In genomic region chr22:39360242-39360641, GRCh38 we compare ENCODE assay signal across 14 cellular contexts.
"Had no signal": no experiment of that assay in that cellular context is flagged by ENCODE, and none has a peak within 500 bp of the region (broad histone marks: within the 10 kb centered on the region; RNA-seq: fewer than 3 reads in every experiment).

No MANE protein-coding gene starts in this region.

- H3K27ac ChIP-seq: ascending aorta, colonic mucosa, lower lobe of right lung, psoas muscle, right lobe of liver had no signal

- H3K36me3 Mint-ChIP-seq: naive thymus-derived CD4-positive, alpha-beta T cell had no signal

- H3K9me3 ChIP-seq: ascending aorta, colonic mucosa, lower lobe of right lung, psoas muscle, right lobe of liver had no signal

- ATAC-seq: activated CD8-positive, alpha-beta T cell treated with anti-CD3 and anti-CD28 coated beads for 36 hours; lower lobe of right lung; naive thymus-derived CD4-positive, alpha-beta T cell; psoas muscle; right lobe of liver had no signal

- H3K27ac Mint-ChIP-seq: activated CD8-positive, alpha-beta T cell treated with anti-CD3 and anti-CD28 coated beads for 36 hours had no signal

- H3K36me3 ChIP-seq: ascending aorta, colonic mucosa, lower lobe of right lung, right lobe of liver had no signal

- H3K4me3 ChIP-seq: ascending aorta, colonic mucosa, lower lobe of right lung, psoas muscle, right lobe of liver had no signal

- H3K4me3 Mint-ChIP-seq: activated CD8-positive, alpha-beta T cell treated with anti-CD3 and anti-CD28 coated beads for 36 hours; naive thymus-derived CD4-positive, alpha-beta T cell had no signal

- H3K4me1 ChIP-seq: ascending aorta, colonic mucosa, lower lobe of right lung, right lobe of liver had no signal

- H3K9me3 Mint-ChIP-seq: activated CD8-positive, alpha-beta T cell treated with anti-CD3 and anti-CD28 coated beads for 36 hours; naive thymus-derived CD4-positive, alpha-beta T cell had no signal

- H3K27me3 Mint-ChIP-seq: activated CD8-positive, alpha-beta T cell treated with anti-CD3 and anti-CD28 coated beads for 36 hours had no signal

- H3K27me3 ChIP-seq: ascending aorta, colonic mucosa, right lobe of liver had no signal

- DNase-seq: activated CD8-positive, alpha-beta memory T cell treated with anti-CD3 and anti-CD28 coated beads, Interleukin-2, amount 50 U/mL, for 4 hours; activated CD8-positive, alpha-beta T cell treated with anti-CD3 and anti-CD28 coated beads for 36 hours; activated naive CD4-positive, alpha-beta T cell; colonic mucosa; effector CD8-positive, alpha-beta T cell; hypothalamus; lower lobe of right lung; naive thymus-derived CD4-positive, alpha-beta T cell; nucleus accumbens; right lobe of liver; stimulated activated CD4-positive, alpha-beta T cell treated with anti-CD3 and anti-CD28 coated beads, Interleukin-2, amount 100 ng/mL, for 24 hours; stimulated activated naive CD4-positive, alpha-beta T cell had no signal
